In genomic region chr14:78637903-78638302, GRCh38 we compare ENCODE assay signal across 24 cellular contexts.
"Had no signal": no experiment of that assay in that cellular context is flagged by ENCODE, and none has a peak within 500 bp of the region (broad histone marks: within the 10 kb centered on the region; RNA-seq: fewer than 3 reads in every experiment).

No MANE protein-coding gene starts in this region.

- H3K27me3 ChIP-seq: breast epithelium, stomach, thyroid gland, upper lobe of right lung had no signal

- H3K27me3 Mint-ChIP-seq: activated CD4-positive, alpha-beta memory T cell treated with anti-CD3 and anti-CD28 coated beads, Interleukin-2, amount 10 ng/mL, durations not matched to agents 7 days and 5 days; activated naive CD4-positive, alpha-beta T cell treated with anti-CD3 and anti-CD28 coated beads, Interleukin-2, amount 50 U/mL, for 24 hours had no signal

- H3K27ac ChIP-seq: breast epithelium, epithelial cell of prostate, pancreas, psoas muscle, stomach, thyroid gland, upper lobe of right lung, WERI-Rb-1 had no signal

- H3K4me3 Mint-ChIP-seq: activated CD4-positive, alpha-beta memory T cell treated with anti-CD3 and anti-CD28 coated beads, Interleukin-2, amount 10 ng/mL, durations not matched to agents 7 days and 5 days; activated CD4-positive, alpha-beta T cell treated with anti-CD3 and anti-CD28 coated beads, Interleukin-2, amount 10 ng/mL, durations not matched to agents 24 days and 14 days; activated naive CD4-positive, alpha-beta T cell treated with anti-CD3 and anti-CD28 coated beads, Interleukin-2, amount 50 U/mL, for 24 hours; activated T-cell treated with anti-CD3 and anti-CD28 coated beads, Interleukin-2, amount 50 U/mL, for 4 hours; nephron; stimulated activated naive B cell treated with anti-CD40 and anti-IgM and Interleukin-4, amounts not matched to agents 10 μg/mL and 1 μg/mL and 100 μg/mL, for 72 hours; T-helper 1 cell treated with Interleukin-12 subunit alpha and Interleukin-12 subunit beta and Interleukin-4 antibody, amounts not matched to agents 30 μg/mL and 1 μg/mL, for 36 hours had no signal

- H3K4me1 ChIP-seq: breast epithelium, pancreas, psoas muscle, stomach, thyroid gland, upper lobe of right lung had no signal

- H3K27ac Mint-ChIP-seq: activated CD4-positive, alpha-beta memory T cell treated with anti-CD3 and anti-CD28 coated beads, Interleukin-2, amount 10 ng/mL, durations not matched to agents 7 days and 5 days; activated CD4-positive, alpha-beta T cell treated with anti-CD3 and anti-CD28 coated beads, Interleukin-2, amount 10 ng/mL, durations not matched to agents 24 days and 14 days; activated naive CD4-positive, alpha-beta T cell treated with anti-CD3 and anti-CD28 coated beads, Interleukin-2, amount 50 U/mL, for 24 hours; activated T-helper 2 cell treated with anti-CD3 and anti-CD28 coated beads, Interferon-gamma antibody, Interleukin-2, Interleukin-4, amounts not matched to agents 10 μg/mL and 5 μg/mL and 100 μg/mL, durations not matched to agents 14 hours and 24 hours and 36 hours; nephron; stimulated activated naive B cell treated with anti-CD40 and anti-IgM and Interleukin-4, amounts not matched to agents 10 μg/mL and 1 μg/mL and 100 μg/mL, for 72 hours; T-helper 1 cell treated with Interleukin-12 subunit alpha and Interleukin-12 subunit beta and Interleukin-4 antibody, amounts not matched to agents 30 μg/mL and 1 μg/mL, for 36 hours had no signal

- H3K9me3 ChIP-seq: pancreas, psoas muscle, thyroid gland, upper lobe of right lung had no signal

- H3K36me3 ChIP-seq: breast epithelium, pancreas, stomach, thyroid gland, upper lobe of right lung, WERI-Rb-1 had no signal

- H3K36me3 Mint-ChIP-seq: activated naive CD4-positive, alpha-beta T cell treated with anti-CD3 and anti-CD28 coated beads, Interleukin-2, amount 50 U/mL, for 24 hours; stimulated activated naive B cell treated with anti-CD40 and anti-IgM and Interleukin-4, amounts not matched to agents 10 μg/mL and 1 μg/mL and 100 μg/mL, for 72 hours had no signal

- H3K4me3 ChIP-seq: breast epithelium, pancreas, psoas muscle, stomach, thyroid gland, upper lobe of right lung had no signal

- H3K9me3 Mint-ChIP-seq: activated CD4-positive, alpha-beta memory T cell treated with anti-CD3 and anti-CD28 coated beads, Interleukin-2, amount 10 ng/mL, durations not matched to agents 7 days and 5 days; activated CD4-positive, alpha-beta T cell treated with anti-CD3 and anti-CD28 coated beads, Interleukin-2, amount 10 ng/mL, durations not matched to agents 24 days and 14 days; activated naive CD4-positive, alpha-beta T cell treated with anti-CD3 and anti-CD28 coated beads, Interleukin-2, amount 50 U/mL, for 24 hours; activated T-helper 2 cell treated with anti-CD3 and anti-CD28 coated beads, Interferon-gamma antibody, Interleukin-2, Interleukin-4, amounts not matched to agents 10 μg/mL and 5 μg/mL and 100 μg/mL, durations not matched to agents 14 hours and 24 hours and 36 hours; T-helper 1 cell treated with Interleukin-12 subunit alpha and Interleukin-12 subunit beta and Interleukin-4 antibody, amounts not matched to agents 30 μg/mL and 1 μg/mL, for 36 hours had no signal

- DNase-seq: activated CD4-positive, alpha-beta memory T cell treated with anti-CD3 and anti-CD28 coated beads, Interleukin-2, amount 10 ng/mL, durations not matched to agents 7 days and 5 days; activated CD4-positive, alpha-beta T cell treated with anti-CD3 and anti-CD28 coated beads, Interleukin-2, amount 10 ng/mL, durations not matched to agents 24 days and 14 days; activated CD4-positive, CD25-positive, alpha-beta regulatory T cell treated with anti-CD3 and anti-CD28 coated beads, Interleukin-2, amount 50 U/mL, for 72 hours; activated T-cell treated with anti-CD3 and anti-CD28 coated beads, Interleukin-2, amount 50 U/mL, for 4 hours; central memory CD4-positive, alpha-beta T cell; left cardiac atrium; mammary epithelial cell; nucleus accumbens; psoas muscle; stimulated activated CD4-positive, alpha-beta T cell treated with anti-CD3 and anti-CD28 coated beads, Interleukin-15, amount 100 ng/mL, for 24 hours; stimulated activated CD4-positive, alpha-beta T cell treated with anti-CD3 and anti-CD28 coated beads, Interleukin-2, amount 100 ng/mL, for 24 hours; stimulated activated naive B cell treated with anti-CD40 and anti-IgM and Interleukin-4, amounts not matched to agents 10 μg/mL and 1 μg/mL and 100 μg/mL, for 72 hours; stomach; T-helper 9 cell; thyroid gland; upper lobe of right lung; WERI-Rb-1 had no signal

- H3K4me1 Mint-ChIP-seq: activated CD4-positive, alpha-beta memory T cell treated with anti-CD3 and anti-CD28 coated beads, Interleukin-2, amount 10 ng/mL, durations not matched to agents 7 days and 5 days; activated CD4-positive, alpha-beta T cell treated with anti-CD3 and anti-CD28 coated beads, Interleukin-2, amount 10 ng/mL, durations not matched to agents 24 days and 14 days; activated naive CD4-positive, alpha-beta T cell treated with anti-CD3 and anti-CD28 coated beads, Interleukin-2, amount 50 U/mL, for 24 hours; nephron; stimulated activated naive B cell treated with anti-CD40 and anti-IgM and Interleukin-4, amounts not matched to agents 10 μg/mL and 1 μg/mL and 100 μg/mL, for 72 hours had no signal
